Comparison of ENCODE assay signal across 13 cellular contexts in the genomic region with DNA sequence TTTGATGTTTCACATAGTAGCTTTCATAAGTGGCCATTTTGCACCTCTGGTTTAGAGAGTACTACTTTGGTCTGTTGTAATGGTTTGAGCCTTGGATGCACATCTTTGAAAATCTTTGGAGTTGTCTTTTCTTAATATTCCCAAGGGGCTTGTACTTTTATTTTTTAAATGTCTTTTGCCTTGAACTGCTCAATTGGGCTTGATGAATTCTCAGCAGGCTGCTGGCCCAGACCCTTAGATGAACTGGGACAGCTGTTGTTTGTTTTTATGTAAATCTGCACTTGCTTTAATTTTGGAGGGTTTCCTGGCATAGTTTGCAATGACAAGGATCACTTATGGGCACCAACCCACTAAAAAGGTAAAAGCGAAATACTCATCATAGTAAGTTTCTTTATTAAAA. TPM values are rescaled to one million over a fixed set of nuclear protein-coding genes. Genes with fewer than 3 reads are reported as not detected.
"Had no signal": no experiment of that assay in that cellular context is flagged by ENCODE, and none has a peak within 500 bp of the region (broad histone marks: within the 10 kb centered on the region; RNA-seq: fewer than 3 reads in every experiment).

No MANE protein-coding gene starts in this region.

- H3K4me3 ChIP-seq: colonic mucosa, esophagus squamous epithelium, neural progenitor cell, tibial nerve had no signal

- H3K9me3 ChIP-seq: colonic mucosa, esophagus squamous epithelium, tibial nerve had no signal

- H3K4me1 ChIP-seq: colonic mucosa, neural progenitor cell had no signal

- ATAC-seq: foreskin keratinocyte had no signal

- H3K36me3 ChIP-seq: colonic mucosa, esophagus squamous epithelium, neural progenitor cell, tibial nerve had no signal

- H3K27ac ChIP-seq: colonic mucosa, foreskin keratinocyte, neural progenitor cell had no signal

- DNase-seq: activated CD4-positive, alpha-beta memory T cell treated with anti-CD3 and anti-CD28 coated beads for 36 hours; activated CD4-positive, alpha-beta T cell treated with anti-CD3 and anti-CD28 coated beads for 1 hour; activated CD8-positive, alpha-beta memory T cell treated with anti-CD3 and anti-CD28 coated beads, Interleukin-2, amount 50 U/mL, for 48 hours; activated naive CD8-positive, alpha-beta T cell treated with anti-CD3 and anti-CD28 coated beads, Interleukin-2, amount 10 ng/mL, durations not matched to agents 7 days and 5 days; colonic mucosa; esophagus squamous epithelium; foreskin keratinocyte; hippocampal formation; posterior cingulate gyrus; small intestine; T1000 had no signal

- H3K27me3 ChIP-seq: colonic mucosa, foreskin keratinocyte, neural progenitor cell, tibial nerve had no signal

RNA-seq across cellular contexts. Expression of gene NGF, which starts 24.9 kb away (rescaled TPM):
- total RNA-seq: activated CD4-positive, alpha-beta memory T cell treated with anti-CD3 and anti-CD28 coated beads for 36 hours; activated naive CD8-positive, alpha-beta T cell treated with anti-CD3 and anti-CD28 coated beads, Interleukin-2, amount 10 ng/mL, durations not matched to agents 7 days and 5 days had no signal
